Comparison of ENCODE assay signal across 26 cellular contexts in genomic region chrX:136126371-136126770, GRCh38. TPM values are rescaled to one million over a fixed set of nuclear protein-coding genes. Genes with fewer than 3 reads are reported as not detected.
DNase-seq lines count a peak whose midpoint lies in the region; ATAC-seq, FAIRE-seq and TF ChIP-seq lines count a peak whose summit lies in the region.
"Had no signal": no experiment of that assay in that cellular context is flagged by ENCODE, and none has a peak within 500 bp of the region (broad histone marks: within the 10 kb centered on the region; RNA-seq: fewer than 3 reads in every experiment).

No MANE protein-coding gene starts in this region.

- TF ChIP-seq CTCF in heart left ventricle (IDR thresholded peaks at IDR 0.05) = no peak
- no peak for TF ChIP-seq CTCF in foreskin keratinocyte (conservative IDR thresholded peaks at IDR 0.05)
- no peak for TF ChIP-seq CTCF in sigmoid colon (IDR thresholded peaks at IDR 0.05)
- TF ChIP-seq CTCF in pancreas (IDR thresholded peaks at IDR 0.05) = no peak

- intact Hi-C loops in heart left ventricle (cut with DNase I) = loop anchor here in 1 of 10 donors (10.0 kb wide), 1 partner anchor 72 kb away; no protein-coding TSS in a partner anchor
- intact Hi-C loops in left cardiac atrium (cut with DNase I) = no loop called here
- intact Hi-C loops in sigmoid colon (cut with DNase I) = loop anchor here (5.0 kb wide), 1 partner anchor 64 kb away; no protein-coding TSS in a partner anchor
- intact Hi-C loops in pancreas (cut with DNase I) = no loop called here

- H3K36me3 ChIP-seq in heart left ventricle (no peaks in the 10 kb centered on the region), sigmoid colon (no peaks in the 10 kb centered on the region), pancreas (no peaks in the 10 kb centered on the region)
- H3K36me3 ChIP-seq: adrenal gland, brain microvascular endothelial cell had no signal

- no peaks in the 10 kb centered on the region for H3K9me3 ChIP-seq in heart left ventricle
- H3K9me3 ChIP-seq in sigmoid colon = no peaks in the 10 kb centered on the region
- no peaks in the 10 kb centered on the region for H3K9me3 ChIP-seq in pancreas
- H3K9me3 ChIP-seq: adrenal gland had no signal

- H3K4me3 ChIP-seq in heart left ventricle (no peak overlapping the region), sigmoid colon (no peak overlapping the region), pancreas (no peak overlapping the region)
- H3K4me3 ChIP-seq: adrenal gland, skin epidermis had no signal

- TF ChIP-seq EP300 in sigmoid colon (IDR thresholded peaks at IDR 0.05) = peak in 1 of 4 donors; percentile 17

- TF ChIP-seq POLR2A in heart left ventricle (IDR thresholded peaks at IDR 0.05) = no peak
- no peak for TF ChIP-seq POLR2A in sigmoid colon (IDR thresholded peaks at IDR 0.05)

- DNase-seq in heart left ventricle (no peak), left cardiac atrium (no peak), foreskin keratinocyte (no peak), sigmoid colon (no peak), A172 (ENCODE audit: low spot score) (no peak), pons (ENCODE audit: low spot score) (no peak), pancreas (no peak), hepatic stellate cell (ENCODE audit: low spot score) (no peak)
- DNase-seq: 8988T; activated CD4-positive, alpha-beta memory T cell treated with anti-CD3 and anti-CD28 coated beads, Interleukin-2, amount 10 ng/mL, durations not matched to agents 7 days and 5 days; activated CD8-positive, alpha-beta memory T cell treated with anti-CD3 and anti-CD28 coated beads, Interleukin-2, amount 50 U/mL, for 4 hours; activated naive CD4-positive, alpha-beta T cell treated with anti-CD3 and anti-CD28 coated beads, Interleukin-2, amount 10 ng/mL, durations not matched to agents 7 days and 5 days; adrenal gland; DND-41; Karpas-422; NCI-H1417 treated with DMSO at 0.1 percent for 48 hours; NCI-H2081; NCI-H524 treated with DMSO at 0.1 percent for 48 hours; PC-3; stimulated activated naive CD4-positive, alpha-beta T cell treated with Interleukin-2 at 50 U/mL for 16 hours; T-helper 17 cell had no signal

- ATAC-seq in heart left ventricle (peak in 1 of 4 donors; percentile 61), left cardiac atrium (no peak), foreskin keratinocyte (no peak), pancreas (no peak)
- ATAC-seq: HCT116, HepG2, left lobe of liver, PC-3, T-helper 17 cell had no signal

- FAIRE-seq in pancreas (lab: Jason Lieb, UNC) = no peak
- FAIRE-seq: HepG2 had no signal

- H3K27ac ChIP-seq in heart left ventricle (peak overlapping the region; percentile 54 to 94 (median 84)), foreskin keratinocyte (peak overlapping the region; percentile 76), sigmoid colon (peak overlapping the region; percentile 66 to 86 (median 80)), pancreas (no peak overlapping the region)
- H3K27ac ChIP-seq: adrenal gland, brain microvascular endothelial cell, skin epidermis had no signal

- H3K27me3 ChIP-seq in heart left ventricle (no peaks in the 10 kb centered on the region), foreskin keratinocyte (no peaks in the 10 kb centered on the region), sigmoid colon (no peaks in the 10 kb centered on the region), pancreas (peaks cover 0 to 4% (median 0%) of the 10 kb centered on the region in 4 donors)
- H3K27me3 ChIP-seq: adrenal gland, brain microvascular endothelial cell had no signal

- peaks cover 0 to 21% (median 4%) of the 10 kb centered on the region in 12 donors for H3K4me1 ChIP-seq in heart left ventricle
- H3K4me1 ChIP-seq in foreskin keratinocyte = peaks cover 17% of the 10 kb centered on the region
- H3K4me1 ChIP-seq in sigmoid colon = peaks cover 0 to 25% (median 10%) of the 10 kb centered on the region in 4 donors
- H3K4me1 ChIP-seq in pancreas = no peaks in the 10 kb centered on the region
- H3K4me1 ChIP-seq: adrenal gland had no signal

- WGBS in heart left ventricle, 4 donors = 35 to 61% (median 50%) methylated on average over 6 of the region's 6 CpGs
- WGBS in sigmoid colon, 2 donors = 78 to 92% methylated on average over 6 of the region's 6 CpGs
- WGBS in pancreas, 2 donors = 65 to 70% methylated on average over 6 of the region's 6 CpGs

RNA-seq across cellular contexts. Expression of gene FHL1, which starts 21.0 kb away (rescaled TPM):
- total RNA-seq in heart left ventricle (1,000 to 10,000 TPM; 1,446 to 4,800 (median 2,127) TPM), left cardiac atrium (1,000 to 10,000 TPM; 1,025 to 1,081 TPM), foreskin keratinocyte (135 and 234 TPM in 2 replicates), sigmoid colon (1,000 to 10,000 TPM in 3 of 4 donors, 100 to 1,000 TPM in 1; 701 to 1,465 (median 1,246) TPM), pancreas (10 to 100 TPM in 3 of 6 donors, 1 to 10 TPM in 3; 6.2 to 22.0 (median 10.4) TPM)
- polyA plus RNA-seq in heart left ventricle (1,000 to 10,000 TPM; 1,119 to 4,064 TPM), foreskin keratinocyte (118 and 168 TPM in 2 replicates), sigmoid colon (10 to 100 TPM; 27.0 to 73.3 (median 42.2) TPM), pancreas (10 to 100 TPM; 25.3 to 31.6 TPM)
- 5.3 and 7.2 TPM in 2 replicates for total RNA-seq in A172 (2014; rRNA removed; shearing (Covaris generic))
- total RNA-seq: HepG2 had no signal

Comparison
In these comparisons a context has a peak if more than half of its experiments do, and no peak if none do; other contexts are left out.
1. H3K27ac ChIP-seq: peak in heart left ventricle (12 of 12), foreskin keratinocyte (single experiment) and sigmoid colon (4 of 4); none in pancreas (0 of 4).